In genomic region chr16:4693956-4694663, GRCh38 we compare ENCODE assay signal across 8 cellular contexts. TPM values are rescaled to one million over a fixed set of nuclear protein-coding genes. Genes with fewer than 3 reads are reported as not detected.
DNase-seq lines count a peak whose midpoint lies in the region; ATAC-seq and TF ChIP-seq lines count a peak whose summit lies in the region.

No MANE protein-coding gene starts in this region.

- no peaks in the 10 kb centered on the region for H3K9me3 Mint-ChIP-seq in activated T-cell treated with anti-CD3 and anti-CD28 coated beads, Interleukin-2, amount 50 U/mL, for 24 hours
- H3K9me3 Mint-ChIP-seq in naive thymus-derived CD4-positive, alpha-beta T cell, result no peaks in the 10 kb centered on the region

- intact Hi-C loops in esophagus squamous epithelium (cut with DNase I), result loop anchor here (10.0 kb wide), 1 partner anchor 261 kb away; the partner anchor contains the start of gene SEC14L5
- intact Hi-C loops in naive thymus-derived CD4-positive, alpha-beta T cell (cut with micrococcal nuclease), result loop anchor here (1.0 to 10.0 kb wide), 18 partner anchors 17 to 814 kb away; partner anchors contain the start of genes ANKS3 (in 2 of the 2), DNAAF8 (in 2 of the 2), MGRN1 (in 2 of the 2) and ROGDI (in 2 of the 2)

- H3K36me3 ChIP-seq in esophagus squamous epithelium (peaks cover 11 to 62% (median 22%) of the 10 kb centered on the region in 3 donors), urinary bladder (ENCODE audit: insufficient read depth) (no peaks in the 10 kb centered on the region)
- H3K36me3 ChIP-seq in naive thymus-derived CD4-positive, alpha-beta T cell (ENCODE audit: control insufficient read depth in 2 of 3, insufficient read depth in 3 of 3, low read length in 3 of 3), result peaks cover 0 to 60% (median 9%) of the 10 kb centered on the region in 3 experiments

- H3K27ac ChIP-seq in esophagus squamous epithelium (peak overlapping the region; percentile 84 to 96 (median 92)), urinary bladder (ENCODE audit: low read depth) (peak overlapping the region; percentile 92)
- H3K27ac ChIP-seq in naive thymus-derived CD4-positive, alpha-beta T cell (ENCODE audit: low read depth, low read length), result peak overlapping the region; percentile 93

- H3K4me1 Mint-ChIP-seq in activated T-cell treated with anti-CD3 and anti-CD28 coated beads, Interleukin-2, amount 50 U/mL, for 24 hours (ENCODE audit: low read depth), result peaks cover 20% of the 10 kb centered on the region
- peaks cover 8 to 23% (median 14%) of the 10 kb centered on the region in 7 donors for H3K4me1 Mint-ChIP-seq in naive thymus-derived CD4-positive, alpha-beta T cell

- H3K4me3 ChIP-seq in esophagus squamous epithelium (peak overlapping the region; percentile 69 to 86 (median 82)), urinary bladder (ENCODE audit: low read depth, low read length) (peak overlapping the region; percentile 85)
- H3K4me3 ChIP-seq in naive thymus-derived CD4-positive, alpha-beta T cell (ENCODE audit: low read length), result peak overlapping the region; percentile 79

- peak overlapping the region; percentile 82 for H3K4me3 Mint-ChIP-seq in activated T-cell treated with anti-CD3 and anti-CD28 coated beads, Interleukin-2, amount 50 U/mL, for 24 hours
- peak overlapping the region; percentile 73 to 91 (median 81) for H3K4me3 Mint-ChIP-seq in naive thymus-derived CD4-positive, alpha-beta T cell

- H3K36me3 Mint-ChIP-seq in activated T-cell treated with anti-CD3 and anti-CD28 coated beads, Interleukin-2, amount 50 U/mL, for 24 hours (ENCODE audit: low read depth), result peaks cover 43% of the 10 kb centered on the region
- peaks cover 0 to 5% (median 0%) of the 10 kb centered on the region in 5 donors for H3K36me3 Mint-ChIP-seq in naive thymus-derived CD4-positive, alpha-beta T cell

- H3K9me3 ChIP-seq in esophagus squamous epithelium, result no peaks in the 10 kb centered on the region
- H3K9me3 ChIP-seq in naive thymus-derived CD4-positive, alpha-beta T cell (ENCODE audit: control insufficient read depth in 2 of 3, low read length in 3 of 3), result no peaks in the 10 kb centered on the region

- ATAC-seq in GM19035 (IDR thresholded peaks at IDR 0.05; ENCODE audit: unreplicated experiment), result peak; percentile 8
- peak; percentile 46 for ATAC-seq in naive thymus-derived CD4-positive, alpha-beta T cell

- H3K27ac Mint-ChIP-seq in activated T-cell treated with anti-CD3 and anti-CD28 coated beads, Interleukin-2, amount 50 U/mL, for 24 hours, result peak overlapping the region; percentile 89
- peak overlapping the region in 8 of 9 donors; percentile 73 to 91 (median 78) for H3K27ac Mint-ChIP-seq in naive thymus-derived CD4-positive, alpha-beta T cell

- TF ChIP-seq POLR2A in esophagus squamous epithelium (IDR thresholded peaks at IDR 0.05), result no peak

- POLR2A ChIA-PET in naive thymus-derived CD4-positive, alpha-beta T cell (lab: Charles Lee), result interaction anchor here (0.7 to 3.3 kb wide), 14 partner anchors 16 to 109 kb away, joined by 3 to 28 read pairs (median 5); partner anchors contain the start of genes ANKS3, DNAAF8, MGRN1 and ROGDI

- H3K4me1 ChIP-seq in esophagus squamous epithelium, result peaks cover 18 to 57% (median 25%) of the 10 kb centered on the region in 3 donors
- peaks cover 14% of the 10 kb centered on the region in 2 donors for H3K4me1 ChIP-seq in naive thymus-derived CD4-positive, alpha-beta T cell (ENCODE audit: control insufficient read depth in 2 of 2, insufficient read depth in 2 of 2, low read length in 2 of 2)
- H3K4me1 ChIP-seq in urinary bladder (ENCODE audit: insufficient read depth), result no peaks in the 10 kb centered on the region

- CTCF ChIA-PET in naive thymus-derived CD4-positive, alpha-beta T cell (lab: Charles Lee), result interaction anchor here (0.9 kb wide), 1 partner anchor 44 kb away, joined by 3 read pairs; no protein-coding TSS in a partner anchor

- WGBS in esophagus squamous epithelium, 2 donors, result 0 to 2% methylated on average over 2 to 10 of the region's 55 CpGs
- under 1% methylated on average over 55 of the region's 55 CpGs for WGBS in urinary bladder

- TF ChIP-seq CTCF in esophagus squamous epithelium (IDR thresholded peaks at IDR 0.05), result no peak

- H3K27me3 ChIP-seq in esophagus squamous epithelium, result no peaks in the 10 kb centered on the region
- H3K27me3 ChIP-seq in naive thymus-derived CD4-positive, alpha-beta T cell (ENCODE audit: control insufficient read depth in 2 of 2, insufficient read depth in 2 of 2, low read length in 2 of 2), result no peaks in the 10 kb centered on the region

- DNase-seq in 8988T, result peak; percentile 58
- peak; percentile 25 for DNase-seq in LHCN-M2 (ENCODE audit: low read depth)
- DNase-seq in activated T-cell treated with anti-CD3 and anti-CD28 coated beads, Interleukin-2, amount 50 U/mL, for 24 hours, result peak; percentile 68
- no peak for DNase-seq in esophagus squamous epithelium (lab: John Stamatoyannopoulos, UW)
- DNase-seq in naive thymus-derived CD4-positive, alpha-beta T cell, result peak in 5 of 9 donors; percentile 53 to 66 (median 59)
- no peak for DNase-seq in C1 segment of cervical spinal cord (lab: John Stamatoyannopoulos, UW)

- H3K27me3 Mint-ChIP-seq in activated T-cell treated with anti-CD3 and anti-CD28 coated beads, Interleukin-2, amount 50 U/mL, for 24 hours, result no peaks in the 10 kb centered on the region
- H3K27me3 Mint-ChIP-seq in naive thymus-derived CD4-positive, alpha-beta T cell, result no peaks in the 10 kb centered on the region

RNA-seq across cellular contexts. Expression of gene NUDT16L1, which starts 0.7 kb away (rescaled TPM):
- 38.9 and 40.4 TPM in 2 replicates for total RNA-seq in LHCN-M2 (2014; rRNA removed)
- 46.2 TPM for polyA plus RNA-seq in LHCN-M2 (2012)
- 10 to 100 TPM; 18.5 to 27.8 (median 21.0) TPM for total RNA-seq in esophagus squamous epithelium
- 10 to 100 TPM; 42.8 to 65.4 (median 53.3) TPM for total RNA-seq in naive thymus-derived CD4-positive, alpha-beta T cell
- polyA plus RNA-seq in naive thymus-derived CD4-positive, alpha-beta T cell, result 100 to 1,000 TPM; 104 to 133 TPM
- total RNA-seq in urinary bladder, result 17.0 TPM
- polyA plus RNA-seq in urinary bladder, result 38.4 TPM

RNA-seq across cellular contexts. Expression of gene ANKS3, which starts 40.0 kb away (rescaled TPM):
- total RNA-seq in LHCN-M2 (2014; rRNA removed), result 14.4 and 17.9 TPM in 2 replicates
- 9.7 TPM for polyA plus RNA-seq in LHCN-M2 (2012)
- 10 to 100 TPM in 2 of 4 donors, 1 to 10 TPM in 2; 9.4 to 22.7 (median 11.5) TPM for total RNA-seq in esophagus squamous epithelium
- total RNA-seq in naive thymus-derived CD4-positive, alpha-beta T cell, result 10 to 100 TPM; 17.6 to 32.7 (median 25.3) TPM
- 1 to 10 TPM; 4.1 to 8.5 TPM for polyA plus RNA-seq in naive thymus-derived CD4-positive, alpha-beta T cell
- total RNA-seq in urinary bladder, result 22.1 TPM
- polyA plus RNA-seq in urinary bladder, result 21.6 TPM

RNA-seq across cellular contexts. Expression of gene DNAAF8, which starts 40.2 kb away (rescaled TPM):
- total RNA-seq in LHCN-M2 (2014; rRNA removed) (0.06 and 0.98 TPM in 2 replicates), esophagus squamous epithelium (under 1 TPM in 3 of 4 donors, not detected in 1; 0.21 to 0.42 (median 0.38) TPM), urinary bladder (1.3 TPM)
- 0.89 TPM for polyA plus RNA-seq in LHCN-M2 (2012)
- total RNA-seq in naive thymus-derived CD4-positive, alpha-beta T cell, result under 1 TPM; 0.11 to 0.57 (median 0.27) TPM
- under 1 TPM in 1 of 2 donors, not detected in 1; 0.31 TPM for polyA plus RNA-seq in naive thymus-derived CD4-positive, alpha-beta T cell
- 1.3 TPM for polyA plus RNA-seq in urinary bladder

Comparison
In these comparisons a context has a peak if more than half of its experiments do, and no peak if none do; other contexts are left out.
1. DNase-seq: peak in 8988T (single experiment), LHCN-M2 (single experiment), activated T-cell treated with anti-CD3 and anti-CD28 coated beads, Interleukin-2, amount 50 U/mL, for 24 hours (single experiment) and naive thymus-derived CD4-positive, alpha-beta T cell (5 of 9); none in esophagus squamous epithelium (single experiment) and C1 segment of cervical spinal cord (0 of 14).
2. Peak in every context shown above with its lines, with median percentiles within 50 percentile points of each other: H3K27ac ChIP-seq and H3K4me3 ChIP-seq.